Comparison of ENCODE assay signal across 10 cellular contexts in genomic region chr2:121721926-121722325, GRCh38. TPM values are rescaled to one million over a fixed set of nuclear protein-coding genes. Genes with fewer than 3 reads are reported as not detected.
DNase-seq lines count a peak whose midpoint lies in the region; ATAC-seq and TF ChIP-seq lines count a peak whose summit lies in the region.
"Had no signal": no experiment of that assay in that cellular context is flagged by ENCODE, and none has a peak within 500 bp of the region (broad histone marks: within the 10 kb centered on the region; RNA-seq: fewer than 3 reads in every experiment).

No MANE protein-coding gene starts in this region.

- H3K4me1 ChIP-seq in gastroesophageal sphincter: peaks cover 0 to 11% (median 0%) of the 10 kb centered on the region in 3 donors

- no peaks in the 10 kb centered on the region for H3K9me3 ChIP-seq in gastroesophageal sphincter

- TF ChIP-seq CTCF in AG09309 (IDR thresholded peaks at IDR 0.05; ENCODE audit: control insufficient read depth, insufficient read depth, low read depth, low read length, missing control alignments): no peak
- no peak for TF ChIP-seq CTCF in HFFc6 (IDR thresholded peaks at IDR 0.05)
- TF ChIP-seq CTCF in gastroesophageal sphincter (IDR thresholded peaks at IDR 0.05): no peak
- no peak for TF ChIP-seq CTCF in endothelial cell (IDR thresholded peaks at IDR 0.05; ENCODE audit: unreplicated experiment)

- WGBS in gastroesophageal sphincter (ENCODE audit: low coverage in 1 of 2), 2 donors: 41 to 52% methylated on average over 6 to 8 of the region's 8 CpGs

- peak; percentile 60 for ATAC-seq in gastroesophageal sphincter
- no peak for ATAC-seq in Right ventricle myocardium superior (ENCODE audit: poor library complexity)
- no peak for ATAC-seq in GM18505 (IDR thresholded peaks at IDR 0.05; ENCODE audit: unreplicated experiment)

- intact Hi-C loops in activated T-helper 2 cell treated with anti-CD3 and anti-CD28 coated beads, Interferon-gamma antibody, Interleukin-2, Interleukin-4, amounts not matched to agents 10 μg/mL and 5 μg/mL and 100 μg/mL, durations not matched to agents 14 hours and 24 hours and 36 hours (cut with micrococcal nuclease): loop anchor here (1.0 kb wide), 7 partner anchors 14 to 195 kb away; partner anchors contain the start of genes CLASP1, NIFK and TSN
- intact Hi-C loops in Right ventricle myocardium superior (cut with DNase I): no loop called here

- H3K36me3 Mint-ChIP-seq in HFFc6 (ENCODE audit: low read depth) (peaks cover 6% of the 10 kb centered on the region; the same call in 1 of the 2 replicates), endothelial cell (ENCODE audit: low read depth, unreplicated experiment) (peaks cover 1% of the 10 kb centered on the region)
- H3K36me3 Mint-ChIP-seq in activated T-helper 2 cell treated with anti-CD3 and anti-CD28 coated beads, Interferon-gamma antibody, Interleukin-2, Interleukin-4, amounts not matched to agents 10 μg/mL and 5 μg/mL and 100 μg/mL, durations not matched to agents 14 hours and 24 hours and 36 hours (ENCODE audit: low read depth): peaks cover 8% of the 10 kb centered on the region

- no peak for TF ChIP-seq EP300 in gastroesophageal sphincter (IDR thresholded peaks at IDR 0.05)

- TF ChIP-seq POLR2A in gastroesophageal sphincter (IDR thresholded peaks at IDR 0.05) (no peak), GM18505 (IDR thresholded peaks at IDR 0.05; ENCODE audit: borderline replicate concordance, extremely low read depth, insufficient read depth, insufficient read length) (no peak)

- H3K9me3 Mint-ChIP-seq in HFFc6 (no peaks in the 10 kb centered on the region), endothelial cell (ENCODE audit: unreplicated experiment) (no peaks in the 10 kb centered on the region)
- no peaks in the 10 kb centered on the region for H3K9me3 Mint-ChIP-seq in activated T-helper 2 cell treated with anti-CD3 and anti-CD28 coated beads, Interferon-gamma antibody, Interleukin-2, Interleukin-4, amounts not matched to agents 10 μg/mL and 5 μg/mL and 100 μg/mL, durations not matched to agents 14 hours and 24 hours and 36 hours

- H3K36me3 ChIP-seq in gastroesophageal sphincter: peaks cover 0 to 12% of the 10 kb centered on the region in 2 donors

- H3K27ac ChIP-seq in gastroesophageal sphincter: no peak overlapping the region

- H3K27ac Mint-ChIP-seq in HFFc6 (peak overlapping the region; percentile 82), endothelial cell (ENCODE audit: unreplicated experiment) (no peak overlapping the region)
- H3K27ac Mint-ChIP-seq in activated T-helper 2 cell treated with anti-CD3 and anti-CD28 coated beads, Interferon-gamma antibody, Interleukin-2, Interleukin-4, amounts not matched to agents 10 μg/mL and 5 μg/mL and 100 μg/mL, durations not matched to agents 14 hours and 24 hours and 36 hours: peak overlapping the region; percentile 87

- no peak overlapping the region for H3K4me3 ChIP-seq in AG09309 (ENCODE audit: control insufficient read depth, low read depth, low read length)
- H3K4me3 ChIP-seq in gastroesophageal sphincter: no peak overlapping the region

- no peaks in the 10 kb centered on the region for H3K27me3 Mint-ChIP-seq in HFFc6 (ENCODE audit: insufficient read depth)
- H3K27me3 Mint-ChIP-seq in activated T-helper 2 cell treated with anti-CD3 and anti-CD28 coated beads, Interferon-gamma antibody, Interleukin-2, Interleukin-4, amounts not matched to agents 10 μg/mL and 5 μg/mL and 100 μg/mL, durations not matched to agents 14 hours and 24 hours and 36 hours (ENCODE audit: low read depth): no peaks in the 10 kb centered on the region
- H3K27me3 Mint-ChIP-seq in endothelial cell (ENCODE audit: unreplicated experiment): no peaks in the 10 kb centered on the region

- DNase-seq in AG09309 (ENCODE audit: low read depth) (peak; percentile 70), HFFc6 (peak; percentile 86), NCI-H1694 (lab: John Stamatoyannopoulos, UW) (no peak), endothelial cell (ENCODE audit: low spot score) (no peak), Right ventricle myocardium superior (no peak)
- DNase-seq in activated T-helper 2 cell treated with anti-CD3 and anti-CD28 coated beads, Interferon-gamma antibody, Interleukin-2, Interleukin-4, amounts not matched to agents 10 μg/mL and 5 μg/mL and 100 μg/mL, durations not matched to agents 14 hours and 24 hours and 36 hours (ENCODE audit: low spot score): no peak
- DNase-seq: DND-41, occipital lobe had no signal

- H3K4me3 Mint-ChIP-seq in HFFc6 (peak overlapping the region; percentile 59), endothelial cell (ENCODE audit: unreplicated experiment) (no peak overlapping the region)
- H3K4me3 Mint-ChIP-seq in activated T-helper 2 cell treated with anti-CD3 and anti-CD28 coated beads, Interferon-gamma antibody, Interleukin-2, Interleukin-4, amounts not matched to agents 10 μg/mL and 5 μg/mL and 100 μg/mL, durations not matched to agents 14 hours and 24 hours and 36 hours (ENCODE audit: low read depth): no peak overlapping the region

- H3K27me3 ChIP-seq in gastroesophageal sphincter: no peaks in the 10 kb centered on the region

- H3K4me1 Mint-ChIP-seq in HFFc6 (ENCODE audit: low read depth) (peaks cover 39% of the 10 kb centered on the region), endothelial cell (ENCODE audit: unreplicated experiment) (no peaks in the 10 kb centered on the region)
- H3K4me1 Mint-ChIP-seq in activated T-helper 2 cell treated with anti-CD3 and anti-CD28 coated beads, Interferon-gamma antibody, Interleukin-2, Interleukin-4, amounts not matched to agents 10 μg/mL and 5 μg/mL and 100 μg/mL, durations not matched to agents 14 hours and 24 hours and 36 hours (ENCODE audit: low read depth): peaks cover 18% of the 10 kb centered on the region

RNA-seq across cellular contexts. Expression of gene NIFK, which starts 14.7 kb away (rescaled TPM):
- 10 to 100 TPM; 67.2 to 82.4 (median 73.3) TPM for total RNA-seq in HFFc6 (2021; fragmentation: NEBNext Ultra II Directional; extraction: Animal tissue kit (Norgen Biotek cat#: 25700))
- 117 and 125 TPM in 2 replicates for total RNA-seq in activated T-helper 2 cell treated with anti-CD3 and anti-CD28 coated beads, Interferon-gamma antibody, Interleukin-2, Interleukin-4, amounts not matched to agents 10 μg/mL and 5 μg/mL and 100 μg/mL, durations not matched to agents 14 hours and 24 hours and 36 hours
- total RNA-seq in gastroesophageal sphincter (10 to 100 TPM; 16.2 to 92.7 (median 46.7) TPM), endothelial cell (ENCODE audit: unreplicated experiment) (153 TPM), Right ventricle myocardium superior (22.2 TPM)

RNA-seq across cellular contexts. Expression of gene TSN, which starts 33.5 kb away (rescaled TPM):
- 10 to 100 TPM; 74.8 to 91.2 (median 83.2) TPM for total RNA-seq in HFFc6 (2021; fragmentation: NEBNext Ultra II Directional; extraction: Animal tissue kit (Norgen Biotek cat#: 25700))
- 67.6 and 72.5 TPM in 2 replicates for total RNA-seq in activated T-helper 2 cell treated with anti-CD3 and anti-CD28 coated beads, Interferon-gamma antibody, Interleukin-2, Interleukin-4, amounts not matched to agents 10 μg/mL and 5 μg/mL and 100 μg/mL, durations not matched to agents 14 hours and 24 hours and 36 hours
- total RNA-seq in gastroesophageal sphincter: 10 to 100 TPM; 29.9 to 41.7 (median 33.7) TPM
- total RNA-seq in endothelial cell (ENCODE audit: unreplicated experiment): 264 TPM
- total RNA-seq in Right ventricle myocardium superior: 32.8 TPM

Comparison
In these comparisons a context has a peak if more than half of its experiments do, and no peak if none do; other contexts are left out.
1. DNase-seq: peak in AG09309 (single experiment) and HFFc6 (single experiment); none in activated T-helper 2 cell treated with anti-CD3 and anti-CD28 coated beads, Interferon-gamma antibody, Interleukin-2, Interleukin-4, amounts not matched to agents 10 μg/mL and 5 μg/mL and 100 μg/mL, durations not matched to agents 14 hours and 24 hours and 36 hours (single experiment), NCI-H1694 (single experiment), endothelial cell (single experiment) and Right ventricle myocardium superior (single experiment).